In the genomic region with DNA sequence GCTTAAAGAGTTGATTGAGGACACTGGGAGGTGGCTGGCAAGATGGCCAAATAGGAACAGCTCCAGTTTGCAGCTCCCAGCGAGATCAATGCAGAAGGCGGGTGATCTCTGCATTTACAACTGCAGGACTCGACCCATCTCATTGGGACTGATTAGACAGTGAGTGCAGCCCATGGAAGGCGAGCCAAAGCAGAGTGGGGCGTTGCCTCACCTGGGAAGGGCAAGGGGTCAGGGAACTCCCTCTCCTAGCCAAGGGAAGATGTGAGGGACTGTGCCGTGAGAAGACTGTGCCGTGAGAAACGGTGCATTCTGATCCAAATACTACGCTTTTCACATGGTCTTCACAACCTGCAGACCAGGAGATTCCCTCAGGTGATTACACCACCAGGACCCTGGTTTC, we compare ENCODE assay signal across 21 cellular contexts.
"Had no signal": no experiment of that assay in that cellular context is flagged by ENCODE, and none has a peak within 500 bp of the region (broad histone marks: within the 10 kb centered on the region; RNA-seq: fewer than 3 reads in every experiment).

No MANE protein-coding gene starts in this region.

- H3K9me3 ChIP-seq: esophagus squamous epithelium had no signal

- H3K4me1 ChIP-seq: gastrocnemius medialis, heart right ventricle, left lung, lower lobe of right lung had no signal

- H3K27ac ChIP-seq: coronary artery, dorsolateral prefrontal cortex, epithelial cell of prostate, esophagus squamous epithelium, gastrocnemius medialis, heart right ventricle, left lung, lower lobe of right lung had no signal

- ATAC-seq: gastrocnemius medialis, heart right ventricle, left cardiac atrium, left lung, left ventricle myocardium superior, lower lobe of right lung, mucosa of descending colon had no signal

- H3K27me3 ChIP-seq: dorsolateral prefrontal cortex, esophagus squamous epithelium, gastrocnemius medialis, heart right ventricle, left lung had no signal

- DNase-seq: dermis blood vessel endothelial cell; dorsolateral prefrontal cortex; effector CD4-positive, alpha-beta T cell; effector memory CD4-positive, alpha-beta T cell; erythroblast; esophagus squamous epithelium; foreskin fibroblast; foreskin melanocyte; gastrocnemius medialis; glutamatergic neuron; head of caudate nucleus; heart right ventricle; hippocampal formation; left cardiac atrium; left lung; left ventricle myocardium superior; lower lobe of right lung; mesenchymal stem cell; mucosa of descending colon had no signal

- H3K36me3 ChIP-seq: gastrocnemius medialis, left lung, lower lobe of right lung had no signal

- H3K4me3 ChIP-seq: coronary artery, dorsolateral prefrontal cortex, esophagus squamous epithelium, gastrocnemius medialis, heart right ventricle, left lung, lower lobe of right lung, mucosa of descending colon had no signal
